Comparison of ENCODE assay signal across 10 cellular contexts in genomic region chr3:4995500-4996053, GRCh38. TPM values are rescaled to one million over a fixed set of nuclear protein-coding genes. Genes with fewer than 3 reads are reported as not detected.
DNase-seq lines count a peak whose midpoint lies in the region; ATAC-seq and TF ChIP-seq lines count a peak whose summit lies in the region.
"Had no signal": no experiment of that assay in that cellular context is flagged by ENCODE, and none has a peak within 500 bp of the region (broad histone marks: within the 10 kb centered on the region; RNA-seq: fewer than 3 reads in every experiment).

No MANE protein-coding gene starts in this region.

- H3K4me3 ChIP-seq in epithelial cell of esophagus (ENCODE audit: low read length), result no peak overlapping the region

- H3K36me3 Mint-ChIP-seq in Calu3 (ENCODE audit: insufficient read depth, unreplicated experiment), result no peaks in the 10 kb centered on the region
- H3K36me3 Mint-ChIP-seq in CD14-positive monocyte, result no peaks in the 10 kb centered on the region

- BruUV-seq in Calu3 (replicated peaks; lab: Mats Ljungman, UMichigan), result no TSS peak

- H3K9me3 Mint-ChIP-seq in Calu3 (ENCODE audit: low read depth, unreplicated experiment), result no peaks in the 10 kb centered on the region
- H3K9me3 Mint-ChIP-seq in CD14-positive monocyte, result peaks cover 0 to 1% (median 0%) of the 10 kb centered on the region in 7 donors
- H3K9me3 Mint-ChIP-seq: nephron had no signal

- H3K27ac Mint-ChIP-seq in Calu3 (ENCODE audit: unreplicated experiment) (peak overlapping the region; percentile 82), CD14-positive monocyte (no peak overlapping the region)

- DNase-seq in Calu3 (no peak), RPMI7951 (ENCODE audit: low read depth) (peak; percentile 89), epithelial cell of esophagus (ENCODE audit: low read depth) (peak; percentile 92), renal cortical epithelial cell (ENCODE audit: low read depth) (peak; percentile 96), iPS-NIHi11 (ENCODE audit: low spot score) (no peak), NOMO-1 (lab: John Stamatoyannopoulos, UW; ENCODE audit: unreplicated experiment in 2 of 2) (no peak), CD14-positive monocyte (ENCODE audit: low spot score) (no peak)
- DNase-seq: activated CD4-positive, alpha-beta T cell treated with anti-CD3 and anti-CD28 coated beads, Interleukin-2, amount 50 U/mL, for 1 hour had no signal

- ATAC-seq in HG02759 (IDR thresholded peaks at IDR 0.05; ENCODE audit: unreplicated experiment), result no peak

- no peaks in the 10 kb centered on the region for H3K27me3 Mint-ChIP-seq in Calu3 (ENCODE audit: unreplicated experiment)
- peaks cover 0 to 2% (median 0%) of the 10 kb centered on the region in 3 donors for H3K27me3 Mint-ChIP-seq in CD14-positive monocyte (ENCODE audit: low read depth in 3 of 3)

- CTCF ChIA-PET in Calu3 (lab: Charles Lee), result interaction anchor here (1.0 to 1.2 kb wide), 3 partner anchors 9 to 16 kb away, joined by 3 to 4 read pairs (median 3); partner anchors contain the start of gene BHLHE40

- H3K4me1 Mint-ChIP-seq in Calu3 (ENCODE audit: low read depth, unreplicated experiment) (peaks cover 23% of the 10 kb centered on the region), CD14-positive monocyte (peaks cover 10% of the 10 kb centered on the region)
- H3K4me1 Mint-ChIP-seq: nephron had no signal

- intact Hi-C loops in Calu3 (cut with micrococcal nuclease; ENCODE audit: unreplicated experiment) (loop anchor here (2.0 kb wide), 1 partner anchor 17 kb away; no protein-coding TSS in a partner anchor), CD14-positive monocyte (cut with micrococcal nuclease) (no loop called here)

- H3K4me3 Mint-ChIP-seq in Calu3 (ENCODE audit: low read depth, unreplicated experiment) (no peak overlapping the region), CD14-positive monocyte (no peak overlapping the region)
- H3K4me3 Mint-ChIP-seq: nephron had no signal

- TF ChIP-seq CTCF in Calu3 (IDR thresholded peaks at IDR 0.05; ENCODE audit: unreplicated experiment) (no peak), epithelial cell of esophagus (IDR thresholded peaks at IDR 0.05; ENCODE audit: insufficient read depth, low read depth, low read length, missing control alignments) (no peak), CD14-positive monocyte (IDR thresholded peaks at IDR 0.05) (no peak)

RNA-seq across cellular contexts. Expression of gene BHLHE40, which starts 16.3 kb away (rescaled TPM):
- total RNA-seq in Calu3 (2022) (62.2 and 71.9 TPM in 2 replicates), renal cortical epithelial cell (35.9 and 75.4 TPM in 2 replicates)
- 43.2 and 62.8 TPM in 2 replicates for total RNA-seq in RPMI7951 (2014; rRNA removed; shearing (Covaris generic))
- 10 to 100 TPM; 20.2 to 23.4 TPM for polyA plus RNA-seq in CD14-positive monocyte

Comparison
In these comparisons a context has a peak if more than half of its experiments do, and no peak if none do; other contexts are left out.
1. DNase-seq: peak in RPMI7951 (single experiment), epithelial cell of esophagus (single experiment) and renal cortical epithelial cell (single experiment); none in Calu3 (single experiment), iPS-NIHi11 (single experiment), NOMO-1 (0 of 2) and CD14-positive monocyte (single experiment).